13 cellular contexts compared by ENCODE assay signal in genomic region chrX:41863343-41864203, GRCh38. TPM values are rescaled to one million over a fixed set of nuclear protein-coding genes. Genes with fewer than 3 reads are reported as not detected.
DNase-seq lines count a peak whose midpoint lies in the region; ATAC-seq and TF ChIP-seq lines count a peak whose summit lies in the region.
"Had no signal": no experiment of that assay in that cellular context is flagged by ENCODE, and none has a peak within 500 bp of the region (broad histone marks: within the 10 kb centered on the region; RNA-seq: fewer than 3 reads in every experiment).

No MANE protein-coding gene starts in this region.

- H3K4me3 ChIP-seq in LNCaP clone FGC (ENCODE audit: low read depth, low read length): no peak overlapping the region

- H3K27me3 Mint-ChIP-seq in activated CD8-positive, alpha-beta memory T cell treated with anti-CD3 and anti-CD28 coated beads, Interleukin-2, amount 10 ng/mL, durations not matched to agents 7 days and 5 days: no peaks in the 10 kb centered on the region
- H3K27me3 Mint-ChIP-seq in activated naive CD8-positive, alpha-beta T cell: no peaks in the 10 kb centered on the region
- no peaks in the 10 kb centered on the region for H3K27me3 Mint-ChIP-seq in nephron progenitor cell (ENCODE audit: low read depth, poor library complexity)
- H3K27me3 Mint-ChIP-seq: naive B cell had no signal

- ATAC-seq in activated CD8-positive, alpha-beta memory T cell treated with anti-CD3 and anti-CD28 coated beads, Interleukin-2, amount 10 ng/mL, durations not matched to agents 7 days and 5 days: no peak
- ATAC-seq in GM19351 (IDR thresholded peaks at IDR 0.05; ENCODE audit: unreplicated experiment): no peak
- ATAC-seq in HG02981 (IDR thresholded peaks at IDR 0.05; ENCODE audit: unreplicated experiment): no peak
- ATAC-seq: sciatic nerve had no signal

- no peaks in the 10 kb centered on the region for H3K9me3 Mint-ChIP-seq in activated CD8-positive, alpha-beta memory T cell treated with anti-CD3 and anti-CD28 coated beads, Interleukin-2, amount 10 ng/mL, durations not matched to agents 7 days and 5 days (ENCODE audit: low read depth)
- H3K9me3 Mint-ChIP-seq in activated naive CD8-positive, alpha-beta T cell (ENCODE audit: low read depth): peaks cover 4% of the 10 kb centered on the region
- peaks cover 16% of the 10 kb centered on the region for H3K9me3 Mint-ChIP-seq in nephron progenitor cell

- peak overlapping the region; percentile 71 for H3K27ac Mint-ChIP-seq in activated CD8-positive, alpha-beta memory T cell treated with anti-CD3 and anti-CD28 coated beads, Interleukin-2, amount 10 ng/mL, durations not matched to agents 7 days and 5 days
- H3K27ac Mint-ChIP-seq in activated naive CD8-positive, alpha-beta T cell: peak overlapping the region; percentile 68
- peak overlapping the region; percentile 80 for H3K27ac Mint-ChIP-seq in nephron progenitor cell

- CTCF ChIA-PET in activated CD8-positive, alpha-beta memory T cell treated with anti-CD3 and anti-CD28 coated beads, Interleukin-2, amount 10 ng/mL, durations not matched to agents 7 days and 5 days (lab: Charles Lee): no interaction called here

- H3K4me3 Mint-ChIP-seq in activated CD8-positive, alpha-beta memory T cell treated with anti-CD3 and anti-CD28 coated beads, Interleukin-2, amount 10 ng/mL, durations not matched to agents 7 days and 5 days: no peak overlapping the region
- H3K4me3 Mint-ChIP-seq in activated naive CD8-positive, alpha-beta T cell: no peak overlapping the region
- no peak overlapping the region for H3K4me3 Mint-ChIP-seq in nephron progenitor cell
- H3K4me3 Mint-ChIP-seq: naive B cell had no signal

- DNase-seq in activated CD8-positive, alpha-beta memory T cell treated with anti-CD3 and anti-CD28 coated beads, Interleukin-2, amount 10 ng/mL, durations not matched to agents 7 days and 5 days: no peak
- no peak for DNase-seq in activated CD8-positive, alpha-beta memory T cell treated with anti-CD3 and anti-CD28 coated beads for 24 hours
- DNase-seq in LNCaP clone FGC (ENCODE audit: low read depth): no peak
- no peak for DNase-seq in nephron progenitor cell
- DNase-seq in activated gamma-delta T cell (lab: John Stamatoyannopoulos, UW): no peak
- DNase-seq: glutamatergic neuron, left colon, naive B cell, RPMI8226 had no signal

- peaks cover 15% of the 10 kb centered on the region for H3K4me1 Mint-ChIP-seq in activated CD8-positive, alpha-beta memory T cell treated with anti-CD3 and anti-CD28 coated beads, Interleukin-2, amount 10 ng/mL, durations not matched to agents 7 days and 5 days
- H3K4me1 Mint-ChIP-seq in activated naive CD8-positive, alpha-beta T cell (ENCODE audit: low read depth): peaks cover 60% of the 10 kb centered on the region
- H3K4me1 Mint-ChIP-seq in nephron progenitor cell: no peaks in the 10 kb centered on the region

- TF ChIP-seq CTCF in LNCaP clone FGC (IDR thresholded peaks at IDR 0.05; ENCODE audit: control insufficient read depth, extremely low read depth, insufficient read depth) (peak; percentile 12; the same call in 1 of the 2 replicates), nephron progenitor cell (IDR thresholded peaks at IDR 0.05) (no peak)

- H3K36me3 Mint-ChIP-seq in activated CD8-positive, alpha-beta memory T cell treated with anti-CD3 and anti-CD28 coated beads, Interleukin-2, amount 10 ng/mL, durations not matched to agents 7 days and 5 days: peaks cover 10% of the 10 kb centered on the region
- peaks cover 7% of the 10 kb centered on the region for H3K36me3 Mint-ChIP-seq in activated naive CD8-positive, alpha-beta T cell
- peaks cover 26% of the 10 kb centered on the region for H3K36me3 Mint-ChIP-seq in nephron progenitor cell (ENCODE audit: low read depth)
- H3K36me3 Mint-ChIP-seq: naive B cell had no signal

RNA-seq across cellular contexts. Expression of gene CASK, which starts 59.8 kb away (rescaled TPM):
- total RNA-seq in activated CD8-positive, alpha-beta memory T cell treated with anti-CD3 and anti-CD28 coated beads, Interleukin-2, amount 10 ng/mL, durations not matched to agents 7 days and 5 days: 10 to 100 TPM; 30.2 to 40.0 TPM
